ENCODE assay signal across 8 cellular contexts in genomic region chr2:26300234-26300641, GRCh38. TPM values are rescaled to one million over a fixed set of nuclear protein-coding genes. Genes with fewer than 3 reads are reported as not detected.
A peak's percentile ranks its signal among the peaks of the same experiment; 100 is the strongest.
DNase-seq lines count a peak whose midpoint lies in the region; ATAC-seq and TF ChIP-seq lines count a peak whose summit lies in the region.

No MANE protein-coding gene starts in this region.

- H3K4me3 Mint-ChIP-seq in activated naive CD4-positive, alpha-beta T cell treated with anti-CD3 and anti-CD28 coated beads for 36 hours = no peak overlapping the region

- H3K27me3 ChIP-seq in duodenal mucosa (ENCODE audit: control insufficient read depth in 1 of 2, insufficient read depth in 2 of 2, low read length in 2 of 2) (no peaks in the 10 kb centered on the region), muscle layer of colon (ENCODE audit: control insufficient read depth in 1 of 2, insufficient read depth in 2 of 2, low read length in 2 of 2) (no peaks in the 10 kb centered on the region), upper lobe of right lung (no peaks in the 10 kb centered on the region)

- H3K36me3 Mint-ChIP-seq in activated naive CD4-positive, alpha-beta T cell treated with anti-CD3 and anti-CD28 coated beads for 36 hours (ENCODE audit: low read depth) = no peaks in the 10 kb centered on the region

- DNase-seq in activated naive CD4-positive, alpha-beta T cell treated with anti-CD3 and anti-CD28 coated beads for 36 hours = peak; percentile 27
- no peak for DNase-seq in activated naive CD4-positive, alpha-beta T cell (lab: John Stamatoyannopoulos, UW)
- DNase-seq in upper lobe of right lung = no peak
- DNase-seq in HuH-7.5 (ENCODE audit: low spot score) = no peak
- DNase-seq in NCI-H774 (lab: John Stamatoyannopoulos, UW) = no peak
- no peak for DNase-seq in activated naive CD4-positive, alpha-beta T cell treated with Interleukin-2 at 50 U/mL for 16 hours

- no peaks in the 10 kb centered on the region for H3K27me3 Mint-ChIP-seq in activated naive CD4-positive, alpha-beta T cell treated with anti-CD3 and anti-CD28 coated beads for 36 hours (ENCODE audit: low read depth)

- H3K36me3 ChIP-seq in duodenal mucosa (ENCODE audit: control insufficient read depth in 1 of 2, insufficient read depth in 2 of 2, low read length in 2 of 2) = no peaks in the 10 kb centered on the region
- H3K36me3 ChIP-seq in muscle layer of colon (ENCODE audit: insufficient read depth, low read length) = no peaks in the 10 kb centered on the region
- H3K36me3 ChIP-seq in upper lobe of right lung = no peaks in the 10 kb centered on the region

- H3K9me3 ChIP-seq in duodenal mucosa (ENCODE audit: control insufficient read depth in 1 of 2, low read length in 2 of 2) (peaks cover 0 to 3% of the 10 kb centered on the region in 2 donors), muscle layer of colon (ENCODE audit: low read length) (no peaks in the 10 kb centered on the region), upper lobe of right lung (no peaks in the 10 kb centered on the region)

- no peak overlapping the region for H3K27ac Mint-ChIP-seq in activated naive CD4-positive, alpha-beta T cell treated with anti-CD3 and anti-CD28 coated beads for 36 hours

- intact Hi-C loops in activated naive CD4-positive, alpha-beta T cell treated with anti-CD3 and anti-CD28 coated beads for 36 hours (cut with micrococcal nuclease) = no loop called here
- intact Hi-C loops in upper lobe of right lung (cut with DNase I) = no loop called here

- H3K4me1 ChIP-seq in duodenal mucosa (ENCODE audit: control insufficient read depth in 1 of 2, insufficient read depth in 2 of 2, low read length in 2 of 2) = peaks cover 17 to 19% of the 10 kb centered on the region in 2 donors
- peaks cover 17% of the 10 kb centered on the region for H3K4me1 ChIP-seq in muscle layer of colon (ENCODE audit: insufficient read depth, low read length)
- H3K4me1 ChIP-seq in upper lobe of right lung = peaks cover 14% of the 10 kb centered on the region

- H3K4me3 ChIP-seq in duodenal mucosa (ENCODE audit: low read depth in 1 of 2, low read length in 2 of 2) (peak overlapping the region; percentile 77 to 79), muscle layer of colon (ENCODE audit: low read depth in 1 of 2, low read length in 2 of 2) (peak overlapping the region in 1 of 2 donors; percentile 95), upper lobe of right lung (peak overlapping the region; percentile 62)

- peak; percentile 21 for ATAC-seq in upper lobe of right lung

- no peak for TF ChIP-seq CTCF in upper lobe of right lung (IDR thresholded peaks at IDR 0.05)

- no peaks in the 10 kb centered on the region for H3K4me1 Mint-ChIP-seq in activated naive CD4-positive, alpha-beta T cell treated with anti-CD3 and anti-CD28 coated beads for 36 hours (ENCODE audit: low read depth)

- H3K9ac ChIP-seq in duodenal mucosa (ENCODE audit: low read depth in 1 of 2, low read length in 2 of 2) (peak overlapping the region; percentile 3 to 64), muscle layer of colon (ENCODE audit: low read length) (no peak overlapping the region)

- peak overlapping the region; percentile 36 for H3K27ac ChIP-seq in duodenal mucosa (ENCODE audit: low read depth, low read length)
- H3K27ac ChIP-seq in muscle layer of colon (ENCODE audit: low read depth, low read length) = peak overlapping the region; percentile 86
- peak overlapping the region; percentile 79 for H3K27ac ChIP-seq in upper lobe of right lung

- no peaks in the 10 kb centered on the region for H3K9me3 Mint-ChIP-seq in activated naive CD4-positive, alpha-beta T cell treated with anti-CD3 and anti-CD28 coated beads for 36 hours

- CTCF ChIA-PET in activated naive CD4-positive, alpha-beta T cell treated with anti-CD3 and anti-CD28 coated beads for 36 hours (lab: Charles Lee) = interaction anchor here (0.6 to 1.5 kb wide), 3 partner anchors 26 to 31 kb away, joined by 3 to 5 read pairs (median 4); no protein-coding TSS in a partner anchor

RNA-seq across cellular contexts. Expression of gene SELENOI, which starts 45.7 kb away (rescaled TPM):
- 10 to 100 TPM; 20.0 to 22.9 TPM for total RNA-seq in activated naive CD4-positive, alpha-beta T cell treated with anti-CD3 and anti-CD28 coated beads for 36 hours
- total RNA-seq in upper lobe of right lung = 14.8 TPM

RNA-seq across cellular contexts. Expression of gene ADGRF3, which starts 46.4 kb away (rescaled TPM):
- 1 to 10 TPM; 2.7 to 3.0 TPM for total RNA-seq in activated naive CD4-positive, alpha-beta T cell treated with anti-CD3 and anti-CD28 coated beads for 36 hours
- total RNA-seq in upper lobe of right lung = 0.17 TPM

RNA-seq across cellular contexts. Expression of gene HADHB, which starts 55.5 kb away (rescaled TPM):
- 10 to 100 TPM; 65.1 to 67.6 TPM for total RNA-seq in activated naive CD4-positive, alpha-beta T cell treated with anti-CD3 and anti-CD28 coated beads for 36 hours
- 105 TPM for total RNA-seq in upper lobe of right lung

RNA-seq across cellular contexts. Expression of gene HADHA, which starts 55.8 kb away (rescaled TPM):
- total RNA-seq in activated naive CD4-positive, alpha-beta T cell treated with anti-CD3 and anti-CD28 coated beads for 36 hours = 100 to 1,000 TPM; 117 to 123 TPM
- total RNA-seq in upper lobe of right lung = 118 TPM

Comparison
In these comparisons a context has a peak if more than half of its experiments do, and no peak if none do; other contexts are left out.
1. H3K27ac ChIP-seq: peak in every context shown above with its lines; median percentile 86 in muscle layer of colon; 79 in upper lobe of right lung; 36 in duodenal mucosa.